In the genomic region with DNA sequence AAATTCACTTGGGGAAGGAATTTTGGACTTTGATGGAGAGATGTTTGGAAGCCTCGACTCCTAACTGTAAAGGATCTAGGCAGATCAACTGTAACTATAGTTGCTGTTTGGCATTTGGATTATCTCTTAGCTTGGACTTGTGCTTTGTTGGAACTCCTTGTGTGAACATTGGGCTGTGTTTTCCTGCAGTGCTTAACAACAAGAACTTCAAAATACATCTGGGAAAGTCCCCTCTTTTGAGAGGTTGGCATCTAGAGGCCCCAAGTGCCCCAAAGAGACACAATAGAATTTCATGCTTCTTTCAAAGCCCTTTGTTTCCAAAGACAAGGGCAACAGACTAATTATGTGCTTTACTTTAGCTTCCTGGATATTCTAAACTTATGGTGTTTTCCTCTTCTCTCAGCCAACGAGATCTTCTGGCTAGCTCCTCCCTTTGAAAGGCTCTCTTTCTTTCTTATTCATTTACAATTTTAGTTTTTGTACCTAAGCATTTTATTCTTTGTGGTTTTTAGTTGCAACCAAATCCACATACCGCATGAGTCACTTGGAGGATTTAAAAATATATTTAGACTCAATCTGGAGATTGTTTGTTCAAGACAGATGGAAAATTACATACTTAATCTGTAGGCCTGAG, we compare ENCODE assay signal across 2 cellular contexts.
TF ChIP-seq lines count a peak whose summit lies in the region.

No MANE protein-coding gene starts in this region.

TF ChIP-seq in HEK293T, 16 proteins besides CTCF, POLR2A, EP300 and RAD21 (continued from another document):
- TF ChIP-seq, protein P1, sequence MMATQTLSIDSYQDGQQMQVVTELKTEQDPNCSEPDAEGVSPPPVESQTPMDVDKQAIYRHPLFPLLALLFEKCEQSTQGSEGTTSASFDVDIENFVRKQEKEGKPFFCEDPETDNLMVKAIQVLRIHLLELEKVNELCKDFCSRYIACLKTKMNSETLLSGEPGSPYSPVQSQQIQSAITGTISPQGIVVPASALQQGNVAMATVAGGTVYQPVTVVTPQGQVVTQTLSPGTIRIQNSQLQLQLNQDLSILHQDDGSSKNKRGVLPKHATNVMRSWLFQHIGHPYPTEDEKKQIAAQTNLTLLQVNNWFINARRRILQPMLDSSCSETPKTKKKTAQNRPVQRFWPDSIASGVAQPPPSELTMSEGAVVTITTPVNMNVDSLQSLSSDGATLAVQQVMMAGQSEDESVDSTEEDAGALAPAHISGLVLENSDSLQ (IDR thresholded peaks at IDR 0.05), result no peak
- TF ChIP-seq SUZ12 (IDR thresholded peaks at IDR 0.05) (no peak), FOXM1 (IDR thresholded peaks at IDR 0.05; ENCODE audit: borderline replicate concordance) (no peak), CTBP1 (IDR thresholded peaks at IDR 0.05; ENCODE audit: borderline replicate concordance) (no peak), NFRKB (IDR thresholded peaks at IDR 0.05) (no peak), FOXA1 (IDR thresholded peaks at IDR 0.05) (no peak), SP1 (IDR thresholded peaks at IDR 0.05) (no peak), FOXK2 (IDR thresholded peaks at IDR 0.05) (no peak)

TF ChIP-seq in HepG2, 621 proteins besides CTCF, POLR2A, EP300 and RAD21 (continued from another document):
- no peak for TF ChIP-seq RARG (CRISPR knock-in tag; IDR thresholded peaks at IDR 0.05; ENCODE audit: low read depth)
- no peak for TF ChIP-seq ZNF546 (CRISPR knock-in tag; conservative IDR thresholded peaks at IDR 0.05)
- no peak for TF ChIP-seq ZFP37 (CRISPR knock-in tag; IDR thresholded peaks at IDR 0.05; ENCODE audit: borderline replicate concordance)
- TF ChIP-seq, protein P2, sequence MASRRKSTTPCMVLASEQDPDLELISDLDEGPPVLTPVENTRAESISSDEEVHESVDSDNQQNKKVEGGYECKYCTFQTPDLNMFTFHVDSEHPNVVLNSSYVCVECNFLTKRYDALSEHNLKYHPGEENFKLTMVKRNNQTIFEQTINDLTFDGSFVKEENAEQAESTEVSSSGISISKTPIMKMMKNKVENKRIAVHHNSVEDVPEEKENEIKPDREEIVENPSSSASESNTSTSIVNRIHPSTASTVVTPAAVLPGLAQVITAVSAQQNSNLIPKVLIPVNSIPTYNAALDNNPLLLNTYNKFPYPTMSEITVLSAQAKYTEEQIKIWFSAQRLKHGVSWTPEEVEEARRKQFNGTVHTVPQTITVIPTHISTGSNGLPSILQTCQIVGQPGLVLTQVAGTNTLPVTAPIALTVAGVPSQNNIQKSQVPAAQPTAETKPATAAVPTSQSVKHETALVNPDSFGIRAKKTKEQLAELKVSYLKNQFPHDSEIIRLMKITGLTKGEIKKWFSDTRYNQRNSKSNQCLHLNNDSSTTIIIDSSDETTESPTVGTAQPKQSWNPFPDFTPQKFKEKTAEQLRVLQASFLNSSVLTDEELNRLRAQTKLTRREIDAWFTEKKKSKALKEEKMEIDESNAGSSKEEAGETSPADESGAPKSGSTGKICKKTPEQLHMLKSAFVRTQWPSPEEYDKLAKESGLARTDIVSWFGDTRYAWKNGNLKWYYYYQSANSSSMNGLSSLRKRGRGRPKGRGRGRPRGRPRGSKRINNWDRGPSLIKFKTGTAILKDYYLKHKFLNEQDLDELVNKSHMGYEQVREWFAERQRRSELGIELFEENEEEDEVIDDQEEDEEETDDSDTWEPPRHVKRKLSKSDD (CRISPR knock-in tag; IDR thresholded peaks at IDR 0.05; ENCODE audit: low read depth), result no peak
- TF ChIP-seq ZNF337 (CRISPR knock-in tag; IDR thresholded peaks at IDR 0.05; ENCODE audit: borderline replicate concordance, low read depth), result no peak
- no peak for TF ChIP-seq SIN3A (IDR thresholded peaks at IDR 0.05; ENCODE audit: borderline replicate concordance, low read depth, low read length)
- TF ChIP-seq JUN (CRISPR knock-in tag; IDR thresholded peaks at IDR 0.05), result no peak
- TF ChIP-seq, protein P3, sequence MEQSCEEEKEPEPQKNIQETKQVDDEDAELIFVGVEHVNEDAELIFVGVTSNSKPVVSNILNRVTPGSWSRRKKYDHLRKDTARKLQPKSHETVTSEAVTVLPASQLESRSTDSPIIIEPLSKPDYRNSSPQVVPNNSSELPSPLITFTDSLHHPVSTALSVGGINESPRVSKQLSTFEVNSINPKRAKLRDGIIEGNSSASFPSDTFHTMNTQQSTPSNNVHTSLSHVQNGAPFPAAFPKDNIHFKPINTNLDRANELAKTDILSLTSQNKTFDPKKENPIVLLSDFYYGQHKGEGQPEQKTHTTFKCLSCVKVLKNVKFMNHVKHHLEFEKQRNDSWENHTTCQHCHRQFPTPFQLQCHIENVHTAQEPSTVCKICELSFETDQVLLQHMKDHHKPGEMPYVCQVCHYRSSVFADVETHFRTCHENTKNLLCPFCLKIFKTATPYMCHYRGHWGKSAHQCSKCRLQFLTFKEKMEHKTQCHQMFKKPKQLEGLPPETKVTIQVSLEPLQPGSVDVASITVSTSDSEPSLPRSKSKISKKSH (CRISPR knock-in tag; IDR thresholded peaks at IDR 0.05; ENCODE audit: borderline replicate concordance), result no peak
- TF ChIP-seq RBM39 (IDR thresholded peaks at IDR 0.05; ENCODE audit: low read depth, low read length, poor library complexity, severe bottlenecking), result no peak
- TF ChIP-seq SNAPC2 (CRISPR knock-in tag; IDR thresholded peaks at IDR 0.05), result no peak
- TF ChIP-seq, protein P4, sequence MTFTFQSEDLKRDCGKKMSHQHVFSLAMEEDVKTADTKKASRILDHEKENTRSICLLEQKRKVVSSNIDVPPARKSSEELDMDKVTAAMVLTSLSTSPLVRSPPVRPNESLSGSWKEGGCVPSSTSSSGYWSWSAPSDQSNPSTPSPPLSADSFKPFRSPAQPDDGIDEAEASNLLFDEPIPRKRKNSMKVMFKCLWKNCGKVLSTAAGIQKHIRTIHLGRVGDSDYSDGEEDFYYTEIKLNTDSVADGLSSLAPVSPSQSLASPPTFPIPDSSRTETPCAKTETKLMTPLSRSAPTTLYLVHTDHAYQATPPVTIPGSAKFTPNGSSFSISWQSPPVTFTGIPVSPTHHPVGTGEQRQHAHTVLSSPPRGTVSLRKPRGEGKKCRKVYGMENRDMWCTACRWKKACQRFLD (CRISPR knock-in tag; IDR thresholded peaks at IDR 0.05; ENCODE audit: borderline replicate concordance), result no peak
- TF ChIP-seq, protein P5, sequence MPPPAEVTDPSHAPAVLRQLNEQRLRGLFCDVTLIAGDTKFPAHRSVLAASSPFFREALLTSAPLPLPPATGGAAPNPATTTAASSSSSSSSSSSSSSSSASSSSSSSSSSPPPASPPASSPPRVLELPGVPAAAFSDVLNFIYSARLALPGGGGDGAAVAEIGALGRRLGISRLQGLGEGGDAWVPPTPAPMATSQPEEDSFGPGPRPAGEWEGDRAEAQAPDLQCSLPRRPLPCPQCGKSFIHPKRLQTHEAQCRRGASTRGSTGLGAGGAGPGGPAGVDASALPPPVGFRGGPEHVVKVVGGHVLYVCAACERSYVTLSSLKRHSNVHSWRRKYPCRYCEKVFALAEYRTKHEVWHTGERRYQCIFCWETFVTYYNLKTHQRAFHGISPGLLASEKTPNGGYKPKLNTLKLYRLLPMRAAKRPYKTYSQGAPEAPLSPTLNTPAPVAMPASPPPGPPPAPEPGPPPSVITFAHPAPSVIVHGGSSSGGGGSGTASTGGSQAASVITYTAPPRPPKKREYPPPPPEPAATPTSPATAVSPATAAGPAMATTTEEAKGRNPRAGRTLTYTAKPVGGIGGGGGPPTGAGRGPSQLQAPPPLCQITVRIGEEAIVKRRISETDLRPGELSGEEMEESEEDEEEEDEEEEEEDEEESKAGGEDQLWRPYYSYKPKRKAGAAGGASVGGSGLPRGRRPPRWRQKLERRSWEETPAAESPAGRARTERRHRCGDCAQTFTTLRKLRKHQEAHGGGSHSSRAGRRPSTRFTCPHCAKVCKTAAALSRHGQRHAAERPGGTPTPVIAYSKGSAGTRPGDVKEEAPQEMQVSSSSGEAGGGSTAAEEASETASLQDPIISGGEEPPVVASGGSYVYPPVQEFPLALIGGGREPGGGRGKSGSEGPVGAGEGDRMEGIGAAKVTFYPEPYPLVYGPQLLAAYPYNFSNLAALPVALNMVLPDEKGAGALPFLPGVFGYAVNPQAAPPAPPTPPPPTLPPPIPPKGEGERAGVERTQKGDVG (CRISPR knock-in tag; IDR thresholded peaks at IDR 0.05; ENCODE audit: borderline replicate concordance), result no peak
- no peak for TF ChIP-seq ZNF879 (CRISPR knock-in tag; IDR thresholded peaks at IDR 0.05)
- no peak for TF ChIP-seq KMT2A (CRISPR knock-in tag; IDR thresholded peaks at IDR 0.05)
